Comparison of ENCODE assay signal across 1 cellular context in the genomic region with DNA sequence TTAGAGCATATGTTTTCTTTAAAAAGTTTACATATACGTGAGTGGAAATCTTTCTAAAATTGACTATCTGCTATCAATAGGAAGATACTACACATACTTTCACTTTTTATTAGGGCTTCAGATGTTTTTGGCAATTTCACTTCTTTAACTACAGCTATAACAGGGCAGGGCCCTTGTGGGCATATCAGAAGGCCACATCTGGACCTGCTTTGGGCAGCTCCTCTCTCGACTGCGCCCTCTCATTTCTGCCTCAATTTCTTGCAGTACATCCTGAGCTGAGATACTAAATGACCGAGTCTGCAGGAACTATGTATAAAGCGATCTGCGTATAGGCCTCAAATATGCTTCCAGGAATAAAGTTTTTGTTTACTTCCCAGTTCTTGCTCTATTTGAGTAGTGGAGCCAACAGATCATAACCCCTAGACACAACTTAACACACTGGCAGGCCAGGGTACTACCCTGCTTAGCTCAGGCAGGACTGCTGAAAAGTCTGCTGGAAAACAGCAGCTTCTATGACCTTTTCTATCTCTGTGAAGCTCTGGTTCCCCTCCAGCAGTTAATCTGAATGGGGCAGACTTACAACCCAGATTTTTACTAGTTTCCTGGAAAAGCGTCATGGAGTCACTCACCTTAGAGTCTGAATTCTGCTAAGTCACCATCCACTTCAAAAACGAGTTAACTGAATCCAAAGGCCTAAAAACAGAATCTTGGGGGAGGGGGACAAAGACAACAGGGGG.
A peak's percentile ranks its signal among the peaks of the same experiment; 100 is the strongest.
TF ChIP-seq lines count a peak whose summit lies in the region.

No MANE protein-coding gene starts in this region.

TF ChIP-seq in HepG2, 621 proteins besides CTCF, POLR2A, EP300 and RAD21:
- 0 out of 2 replicates have a peak, but pooled peaks have one; percentile 19 for TF ChIP-seq POLR2G (IDR thresholded peaks at IDR 0.05; ENCODE audit: low read depth, low read length)
- TF ChIP-seq, protein P1, sequence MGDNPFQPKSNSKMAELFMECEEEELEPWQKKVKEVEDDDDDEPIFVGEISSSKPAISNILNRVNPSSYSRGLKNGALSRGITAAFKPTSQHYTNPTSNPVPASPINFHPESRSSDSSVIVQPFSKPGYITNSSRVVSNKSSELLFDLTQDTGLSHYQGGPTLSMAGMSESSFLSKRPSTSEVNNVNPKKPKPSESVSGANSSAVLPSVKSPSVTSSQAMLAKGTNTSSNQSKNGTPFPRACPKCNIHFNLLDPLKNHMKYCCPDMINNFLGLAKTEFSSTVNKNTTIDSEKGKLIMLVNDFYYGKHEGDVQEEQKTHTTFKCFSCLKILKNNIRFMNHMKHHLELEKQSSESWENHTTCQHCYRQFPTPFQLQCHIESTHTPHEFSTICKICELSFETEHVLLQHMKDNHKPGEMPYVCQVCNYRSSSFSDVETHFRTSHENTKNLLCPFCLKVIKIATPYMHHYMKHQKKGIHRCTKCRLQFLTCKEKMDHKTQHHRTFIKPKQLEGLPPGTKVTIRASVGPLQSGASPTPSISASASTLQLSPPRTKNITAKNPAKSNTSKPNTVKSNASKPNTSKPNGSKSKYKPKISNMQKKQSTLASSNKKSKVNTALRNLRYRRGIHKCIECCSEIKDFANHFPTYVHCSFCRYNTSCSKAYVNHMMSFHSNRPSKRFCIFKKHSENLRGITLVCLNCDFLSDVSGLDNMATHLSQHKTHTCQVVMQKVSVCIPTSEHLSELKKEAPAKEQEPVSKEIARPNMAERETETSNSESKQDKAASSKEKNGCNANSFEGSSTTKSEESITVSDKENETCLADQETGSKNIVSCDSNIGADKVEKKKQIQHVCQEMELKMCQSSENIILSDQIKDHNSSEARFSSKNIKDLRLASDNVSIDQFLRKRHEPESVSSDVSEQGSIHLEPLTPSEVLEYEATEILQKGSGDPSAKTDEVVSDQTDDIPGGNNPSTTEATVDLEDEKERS (CRISPR knock-in tag; IDR thresholded peaks at IDR 0.05), result no peak
TF ChIP-seq in HepG2: peak in this region for 1.
